ENCODE assay signal across 1 cellular context in genomic region chr1:25579241-25579946, GRCh38.
TF ChIP-seq lines count a peak whose summit lies in the region.

No MANE protein-coding gene starts in this region.

TF ChIP-seq in SK-N-SH, 30 proteins besides CTCF, POLR2A, EP300 and RAD21:
- TF ChIP-seq USF1 (IDR thresholded peaks at IDR 0.05; ENCODE audit: borderline replicate concordance, low read depth) (no peak), MXI1 (IDR thresholded peaks at IDR 0.05; ENCODE audit: low read depth, low read length) (no peak), TCF12 (IDR thresholded peaks at IDR 0.05) (no peak), PBX3 (IDR thresholded peaks at IDR 0.05) (no peak), RCOR1 (IDR thresholded peaks at IDR 0.05; ENCODE audit: low read length) (peak; percentile 64; the same call in 1 of the 2 replicates), ZBTB33 (IDR thresholded peaks at IDR 0.05; ENCODE audit: borderline replicate concordance, low read depth) (no peak), CHD2 (IDR thresholded peaks at IDR 0.05; ENCODE audit: low read length, partially characterized antibody) (peak; percentile 44)
